10 cellular contexts compared by ENCODE assay signal in genomic region chr4:2813446-2814405, GRCh38. TPM values are rescaled to one million over a fixed set of nuclear protein-coding genes. Genes with fewer than 3 reads are reported as not detected.
A peak's percentile ranks its signal among the peaks of the same experiment; 100 is the strongest.
DNase-seq lines count a peak whose midpoint lies in the region; ATAC-seq and TF ChIP-seq lines count a peak whose summit lies in the region.
"Had no signal": no experiment of that assay in that cellular context is flagged by ENCODE, and none has a peak within 500 bp of the region (broad histone marks: within the 10 kb centered on the region; RNA-seq: fewer than 3 reads in every experiment).

No MANE protein-coding gene starts in this region.

- H3K4ac ChIP-seq in mesenchymal stem cell (ENCODE audit: low read depth in 1 of 2, low read length in 2 of 2) = peak overlapping the region in 1 of 2 experiments; percentile 4

- H3K79me1 ChIP-seq in mesenchymal stem cell (replicated peaks; ENCODE audit: low read length, poor library complexity, severe bottlenecking) = peaks cover 21% of the 10 kb centered on the region

- TF ChIP-seq CTCF in breast epithelium (IDR thresholded peaks at IDR 0.05) (no peak), MCF 10A (IDR thresholded peaks at IDR 0.05; ENCODE audit: unreplicated experiment) (no peak), upper lobe of right lung (IDR thresholded peaks at IDR 0.05) (no peak), lower leg skin (IDR thresholded peaks at IDR 0.05) (no peak), progenitor cell of endocrine pancreas (IDR thresholded peaks at IDR 0.05; ENCODE audit: unreplicated experiment) (no peak)

- no peaks in the 10 kb centered on the region for H3K9me3 Mint-ChIP-seq in MCF 10A (ENCODE audit: unreplicated experiment)
- no peaks in the 10 kb centered on the region for H3K9me3 Mint-ChIP-seq in activated T-helper 17 cell treated with anti-CD3 and anti-CD28 coated beads, Interleukin-2, amount 50 U/mL, for 72 hours
- H3K9me3 Mint-ChIP-seq in progenitor cell of endocrine pancreas (ENCODE audit: low read depth) = peaks cover 10% of the 10 kb centered on the region

- CTCF ChIA-PET in MCF 10A (lab: Yijun Ruan, JAX) = interaction anchor here (0.7 to 1.2 kb wide), 2 partner anchors 15 to 50 kb away, joined by 3 read pairs; no protein-coding TSS in a partner anchor

- no TSS peak for BruUV-seq in MCF 10A (replicated peaks; lab: Mats Ljungman, UMichigan)

- H3K23ac ChIP-seq in mesenchymal stem cell (ENCODE audit: low read length in 2 of 2) = peak overlapping the region in 1 of 2 experiments; percentile 19

- H3K9me3 ChIP-seq in breast epithelium = no peaks in the 10 kb centered on the region
- peaks cover 15% of the 10 kb centered on the region for H3K9me3 ChIP-seq in mesenchymal stem cell (ENCODE audit: control insufficient read depth, low read length)
- no peaks in the 10 kb centered on the region for H3K9me3 ChIP-seq in upper lobe of right lung

- H3K4me1 Mint-ChIP-seq in MCF 10A (ENCODE audit: insufficient read depth, unreplicated experiment) (peaks cover 14% of the 10 kb centered on the region), progenitor cell of endocrine pancreas (ENCODE audit: low read depth) (peaks cover 7% of the 10 kb centered on the region)
- H3K4me1 Mint-ChIP-seq in activated T-helper 17 cell treated with anti-CD3 and anti-CD28 coated beads, Interleukin-2, amount 50 U/mL, for 72 hours = peaks cover 45% of the 10 kb centered on the region

- peaks cover 6% of the 10 kb centered on the region for H3K36me3 Mint-ChIP-seq in MCF 10A (ENCODE audit: insufficient read depth, unreplicated experiment)
- H3K36me3 Mint-ChIP-seq in activated T-helper 17 cell treated with anti-CD3 and anti-CD28 coated beads, Interleukin-2, amount 50 U/mL, for 72 hours (ENCODE audit: low read depth) = peaks cover 49% of the 10 kb centered on the region
- peaks cover 6% of the 10 kb centered on the region for H3K36me3 Mint-ChIP-seq in progenitor cell of endocrine pancreas (ENCODE audit: insufficient read depth)

- H4K91ac ChIP-seq in mesenchymal stem cell (ENCODE audit: low read length) = no peak overlapping the region

- H3K9ac ChIP-seq in mesenchymal stem cell (ENCODE audit: low read length) = peak overlapping the region; percentile 78

- POLR2A ChIA-PET in MCF 10A (lab: Yijun Ruan, JAX) = no interaction called here

- H3K36me3 ChIP-seq in breast epithelium = no peaks in the 10 kb centered on the region
- peaks cover 5 to 41% of the 10 kb centered on the region in 2 experiments for H3K36me3 ChIP-seq in mesenchymal stem cell (ENCODE audit: control insufficient read depth in 1 of 2, insufficient read depth in 2 of 2, low read depth in 1 of 2, low read length in 2 of 2)
- no peaks in the 10 kb centered on the region for H3K36me3 ChIP-seq in upper lobe of right lung

- no peaks in the 10 kb centered on the region for H3K27me3 Mint-ChIP-seq in MCF 10A (ENCODE audit: insufficient read depth, unreplicated experiment)
- no peaks in the 10 kb centered on the region for H3K27me3 Mint-ChIP-seq in activated T-helper 17 cell treated with anti-CD3 and anti-CD28 coated beads, Interleukin-2, amount 50 U/mL, for 72 hours
- peaks cover 3% of the 10 kb centered on the region for H3K27me3 Mint-ChIP-seq in progenitor cell of endocrine pancreas

- H3K4me3 Mint-ChIP-seq in MCF 10A (ENCODE audit: unreplicated experiment) (no peak overlapping the region), progenitor cell of endocrine pancreas (ENCODE audit: low read depth) (no peak overlapping the region)
- peak overlapping the region; percentile 95 for H3K4me3 Mint-ChIP-seq in activated T-helper 17 cell treated with anti-CD3 and anti-CD28 coated beads, Interleukin-2, amount 50 U/mL, for 72 hours
- H3K4me3 Mint-ChIP-seq: H9 had no signal

- DNase-seq in breast epithelium (ENCODE audit: low spot score in 2 of 2) (no peak), MCF 10A (ENCODE audit: unreplicated experiment) (no peak), mesenchymal stem cell (no peak), upper lobe of right lung (no peak), lower leg skin (ENCODE audit: low spot score in 2 of 2) (no peak), progenitor cell of endocrine pancreas (ENCODE audit: low spot score, unreplicated experiment) (no peak)
- DNase-seq: H9, kidney glomerular epithelial cell had no signal

- no peak overlapping the region for H2BK15ac ChIP-seq in mesenchymal stem cell (ENCODE audit: low read depth, poor library complexity, severe bottlenecking)

- H3K27ac Mint-ChIP-seq in MCF 10A (ENCODE audit: low read depth, unreplicated experiment) (no peak overlapping the region), progenitor cell of endocrine pancreas (no peak overlapping the region)
- peak overlapping the region; percentile 93 for H3K27ac Mint-ChIP-seq in activated T-helper 17 cell treated with anti-CD3 and anti-CD28 coated beads, Interleukin-2, amount 50 U/mL, for 72 hours
- H3K27ac Mint-ChIP-seq: H9 had no signal

- peak overlapping the region in 2 of 3 donors; percentile 41 to 64 for H3K4me3 ChIP-seq in breast epithelium
- peak overlapping the region in 1 of 2 experiments; percentile 71 for H3K4me3 ChIP-seq in mesenchymal stem cell (ENCODE audit: insufficient read depth in 1 of 2, low read depth in 1 of 2, low read length in 2 of 2)
- peak overlapping the region; percentile 62 for H3K4me3 ChIP-seq in upper lobe of right lung
- H3K4me3 ChIP-seq in lower leg skin (ENCODE audit: low read depth, poor library complexity, severe bottlenecking) = no peak overlapping the region

- ATAC-seq in activated T-helper 17 cell treated with anti-CD3 and anti-CD28 coated beads, Interleukin-2, amount 50 U/mL, for 72 hours (replicated peaks) = peak; percentile 10
- ATAC-seq in upper lobe of right lung (no peak), HG02763 (IDR thresholded peaks at IDR 0.05; ENCODE audit: unreplicated experiment) (no peak)

- no peak overlapping the region for H2AFZ ChIP-seq in mesenchymal stem cell (ENCODE audit: low read depth, low read length)

- H3K4me1 ChIP-seq in breast epithelium (peaks cover 5 to 7% of the 10 kb centered on the region in 2 donors), mesenchymal stem cell (ENCODE audit: control insufficient read depth, insufficient read depth, low read depth, low read length) (peaks cover 65% of the 10 kb centered on the region), upper lobe of right lung (peaks cover 60% of the 10 kb centered on the region)

- no peak overlapping the region for H3K14ac ChIP-seq in mesenchymal stem cell (ENCODE audit: low read length in 2 of 2)

- H3K27ac ChIP-seq in breast epithelium = peak overlapping the region in 1 of 2 donors; percentile 90
- peak overlapping the region; percentile 84 for H3K27ac ChIP-seq in mesenchymal stem cell (ENCODE audit: low read length, poor library complexity, severe bottlenecking)
- peak overlapping the region; percentile 90 for H3K27ac ChIP-seq in upper lobe of right lung

- TF ChIP-seq POLR2A in breast epithelium (IDR thresholded peaks at IDR 0.05) (no peak), lower leg skin (IDR thresholded peaks at IDR 0.05) (no peak)

- no peaks in the 10 kb centered on the region for H3K27me3 ChIP-seq in breast epithelium
- H3K27me3 ChIP-seq in mesenchymal stem cell (ENCODE audit: control insufficient read depth in 1 of 2, insufficient read depth in 1 of 2, low read length in 2 of 2) = no peaks in the 10 kb centered on the region
- no peaks in the 10 kb centered on the region for H3K27me3 ChIP-seq in upper lobe of right lung

- intact Hi-C loops in breast epithelium (cut with DNase I; ENCODE audit: low total_unique reads) = no loop called here
- intact Hi-C loops in MCF 10A (cut with micrococcal nuclease) = no loop called here
- intact Hi-C loops in upper lobe of right lung (cut with DNase I) = no loop called here
- intact Hi-C loops in lower leg skin (cut with DNase I; ENCODE audit: low total_unique reads) = no loop called here

- H4K8ac ChIP-seq in mesenchymal stem cell (ENCODE audit: low read length) = no peak overlapping the region

- H3K18ac ChIP-seq in mesenchymal stem cell (ENCODE audit: low read depth in 1 of 2, low read length in 2 of 2) = peak overlapping the region; percentile 58 to 65

- peak overlapping the region in 1 of 2 experiments; percentile 21 for H2BK12ac ChIP-seq in mesenchymal stem cell (ENCODE audit: low read length in 2 of 2)

- peak overlapping the region; percentile 60 for H2AK5ac ChIP-seq in mesenchymal stem cell (ENCODE audit: low read length, severe bottlenecking)

- no peak overlapping the region for H2BK5ac ChIP-seq in mesenchymal stem cell (ENCODE audit: low read depth, low read length, poor library complexity, severe bottlenecking)

- H3K4me2 ChIP-seq in mesenchymal stem cell (ENCODE audit: low read length, poor library complexity, severe bottlenecking) = peak overlapping the region; percentile 83

- no peak overlapping the region for H2BK120ac ChIP-seq in mesenchymal stem cell (ENCODE audit: low read depth, low read length)

- WGBS in mesenchymal stem cell = 95% methylated on average over 15 of the region's 17 CpGs
- 78 to 80% methylated on average over 17 of the region's 17 CpGs for WGBS in lower leg skin, 2 donors

RNA-seq across cellular contexts. Expression of gene SH3BP2, which starts 20.8 kb away (rescaled TPM):
- 10 to 100 TPM; 40.5 to 74.8 (median 59.3) TPM for total RNA-seq in breast epithelium
- 48.4 and 57.9 TPM in 2 replicates for total RNA-seq in MCF 10A (2022)
- 100 to 1,000 TPM in 1 of 2 donors, 10 to 100 TPM in 1; 83.5 to 122 TPM for total RNA-seq in activated T-helper 17 cell treated with anti-CD3 and anti-CD28 coated beads, Interleukin-2, amount 50 U/mL, for 72 hours
- 25.7 TPM for polyA plus RNA-seq in mesenchymal stem cell (2013, experiment 1 of 2)
- polyA plus RNA-seq in mesenchymal stem cell (2013, experiment 2 of 2) = 26.3 TPM
- 99.0 TPM for total RNA-seq in upper lobe of right lung
- total RNA-seq in lower leg skin = 100 to 1,000 TPM; 106 to 291 (median 178) TPM
- 67.7 and 70.8 TPM in 2 replicates for total RNA-seq in progenitor cell of endocrine pancreas

RNA-seq across cellular contexts. Expression of gene ADD1, which starts 29.9 kb away (rescaled TPM):
- total RNA-seq in breast epithelium (100 to 1,000 TPM; 161 to 193 (median 181) TPM), MCF 10A (2022) (131 and 161 TPM in 2 replicates), upper lobe of right lung (286 TPM), lower leg skin (100 to 1,000 TPM; 102 to 153 (median 135) TPM), progenitor cell of endocrine pancreas (249 and 271 TPM in 2 replicates)
- total RNA-seq in activated T-helper 17 cell treated with anti-CD3 and anti-CD28 coated beads, Interleukin-2, amount 50 U/mL, for 72 hours = 100 to 1,000 TPM; 220 to 254 TPM
- 336 TPM for polyA plus RNA-seq in mesenchymal stem cell (2013, experiment 1 of 2)
- polyA plus RNA-seq in mesenchymal stem cell (2013, experiment 2 of 2) = 331 TPM

RNA-seq across cellular contexts. Expression of gene TNIP2, which starts 57.6 kb away (rescaled TPM):
- total RNA-seq in breast epithelium (10 to 100 TPM; 46.4 to 73.4 (median 64.2) TPM), MCF 10A (2022) (40.5 and 46.1 TPM in 2 replicates), upper lobe of right lung (43.4 TPM), lower leg skin (10 to 100 TPM; 37.9 to 42.5 (median 40.3) TPM), progenitor cell of endocrine pancreas (21.2 and 26.3 TPM in 2 replicates)
- total RNA-seq in activated T-helper 17 cell treated with anti-CD3 and anti-CD28 coated beads, Interleukin-2, amount 50 U/mL, for 72 hours = 100 to 1,000 TPM in 1 of 2 donors, 10 to 100 TPM in 1; 80.1 to 110 TPM
- polyA plus RNA-seq in mesenchymal stem cell (2013, experiment 1 of 2) = 26.1 TPM
- 25.8 TPM for polyA plus RNA-seq in mesenchymal stem cell (2013, experiment 2 of 2)
